In the genomic region with DNA sequence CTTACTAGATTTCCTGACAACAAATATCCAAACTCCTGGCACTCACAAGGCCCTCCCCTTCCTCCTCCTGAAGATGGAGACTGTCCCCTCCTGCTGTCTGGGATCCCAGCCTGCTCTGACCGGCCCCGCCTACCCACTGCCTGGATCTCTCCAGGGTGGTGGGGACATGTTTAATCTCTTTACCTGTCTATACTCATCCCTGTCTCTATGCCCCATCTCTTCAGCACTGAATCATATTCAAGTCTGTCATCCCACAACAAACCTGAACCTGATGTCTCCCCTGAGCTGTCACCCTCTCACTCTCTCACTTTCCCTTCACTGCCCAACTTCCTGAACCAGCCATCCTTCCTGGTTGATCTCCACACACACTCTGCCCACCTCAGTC, we compare ENCODE assay signal across 21 cellular contexts. TPM values are rescaled to one million over a fixed set of nuclear protein-coding genes. Genes with fewer than 3 reads are reported as not detected.
"Had no signal": no experiment of that assay in that cellular context is flagged by ENCODE, and none has a peak within 500 bp of the region (broad histone marks: within the 10 kb centered on the region; RNA-seq: fewer than 3 reads in every experiment).

No MANE protein-coding gene starts in this region.

- H3K27ac Mint-ChIP-seq: activated CD4-positive, alpha-beta memory T cell treated with anti-CD3 and anti-CD28 coated beads for 36 hours; activated CD8-positive, alpha-beta memory T cell treated with anti-CD3 and anti-CD28 coated beads, Interleukin-2, amount 10 ng/mL, durations not matched to agents 7 days and 5 days; activated naive CD8-positive, alpha-beta T cell; brain; naive B cell had no signal

- ATAC-seq: activated CD8-positive, alpha-beta memory T cell treated with anti-CD3 and anti-CD28 coated beads, Interleukin-2, amount 10 ng/mL, durations not matched to agents 7 days and 5 days; activated T-cell treated with anti-CD3 and anti-CD28 coated beads, Interleukin-2, amount 50 U/mL, for 4 hours; left colon had no signal

- H3K4me1 Mint-ChIP-seq: activated CD8-positive, alpha-beta memory T cell treated with anti-CD3 and anti-CD28 coated beads, Interleukin-2, amount 10 ng/mL, durations not matched to agents 7 days and 5 days; central memory CD8-positive, alpha-beta T cell; naive B cell had no signal

- H3K4me1 ChIP-seq: pancreas had no signal

- H3K36me3 ChIP-seq: gastrocnemius medialis, heart right ventricle, pancreas, tibial artery had no signal

- H3K27me3 Mint-ChIP-seq: activated naive CD8-positive, alpha-beta T cell; central memory CD8-positive, alpha-beta T cell had no signal

- H3K9me3 Mint-ChIP-seq: activated CD4-positive, alpha-beta memory T cell treated with anti-CD3 and anti-CD28 coated beads for 36 hours; activated T-cell treated with anti-CD3 and anti-CD28 coated beads, Interleukin-2, amount 50 U/mL, for 4 hours; brain; central memory CD8-positive, alpha-beta T cell; naive B cell had no signal

- FAIRE-seq: endothelial cell of umbilical vein, pancreas had no signal

- H3K9me3 ChIP-seq: gastrocnemius medialis, heart right ventricle, pancreas, tibial artery had no signal

- H3K27ac ChIP-seq: coronary artery, gastrocnemius medialis, heart right ventricle, pancreas, SK-N-MC, tibial artery, VCaP had no signal

- H3K4me3 Mint-ChIP-seq: activated CD4-positive, alpha-beta memory T cell treated with anti-CD3 and anti-CD28 coated beads for 36 hours; activated CD8-positive, alpha-beta memory T cell treated with anti-CD3 and anti-CD28 coated beads, Interleukin-2, amount 10 ng/mL, durations not matched to agents 7 days and 5 days; activated naive CD8-positive, alpha-beta T cell; activated T-cell treated with anti-CD3 and anti-CD28 coated beads, Interleukin-2, amount 50 U/mL, for 4 hours; brain; central memory CD8-positive, alpha-beta T cell; naive B cell had no signal

- H3K36me3 Mint-ChIP-seq: activated CD4-positive, alpha-beta memory T cell treated with anti-CD3 and anti-CD28 coated beads for 36 hours; activated CD8-positive, alpha-beta memory T cell treated with anti-CD3 and anti-CD28 coated beads, Interleukin-2, amount 10 ng/mL, durations not matched to agents 7 days and 5 days; activated naive CD8-positive, alpha-beta T cell; brain; naive B cell had no signal

- H3K27me3 ChIP-seq: gastrocnemius medialis, pancreas had no signal

- DNase-seq: activated CD4-positive, alpha-beta memory T cell treated with anti-CD3 and anti-CD28 coated beads for 36 hours; activated CD4-positive, alpha-beta T cell treated with anti-CD3 and anti-CD28 coated beads for 1 hour; activated CD8-positive, alpha-beta memory T cell treated with anti-CD3 and anti-CD28 coated beads, Interleukin-2, amount 10 ng/mL, durations not matched to agents 7 days and 5 days; activated gamma-delta T cell; activated T-cell treated with anti-CD3 and anti-CD28 coated beads, Interleukin-2, amount 50 U/mL, for 4 hours; heart right ventricle; left colon; naive B cell; pancreas; stimulated activated CD4-positive, alpha-beta T cell treated with anti-CD3 and anti-CD28 coated beads, Interleukin-1b, Interleukin-23, amount 100 ng/mL, for 48 hours; T-helper 1 cell had no signal

- H3K4me3 ChIP-seq: coronary artery, gastrocnemius medialis, heart right ventricle, lung, pancreas, SK-N-MC, tibial artery had no signal

RNA-seq across cellular contexts. Expression of a gene that starts 22.1 kb away (rescaled TPM):
- total RNA-seq: gastrocnemius medialis, heart right ventricle, left colon had no signal
- polyA plus RNA-seq: heart right ventricle had no signal
